8 cellular contexts compared by ENCODE assay signal in the genomic region with DNA sequence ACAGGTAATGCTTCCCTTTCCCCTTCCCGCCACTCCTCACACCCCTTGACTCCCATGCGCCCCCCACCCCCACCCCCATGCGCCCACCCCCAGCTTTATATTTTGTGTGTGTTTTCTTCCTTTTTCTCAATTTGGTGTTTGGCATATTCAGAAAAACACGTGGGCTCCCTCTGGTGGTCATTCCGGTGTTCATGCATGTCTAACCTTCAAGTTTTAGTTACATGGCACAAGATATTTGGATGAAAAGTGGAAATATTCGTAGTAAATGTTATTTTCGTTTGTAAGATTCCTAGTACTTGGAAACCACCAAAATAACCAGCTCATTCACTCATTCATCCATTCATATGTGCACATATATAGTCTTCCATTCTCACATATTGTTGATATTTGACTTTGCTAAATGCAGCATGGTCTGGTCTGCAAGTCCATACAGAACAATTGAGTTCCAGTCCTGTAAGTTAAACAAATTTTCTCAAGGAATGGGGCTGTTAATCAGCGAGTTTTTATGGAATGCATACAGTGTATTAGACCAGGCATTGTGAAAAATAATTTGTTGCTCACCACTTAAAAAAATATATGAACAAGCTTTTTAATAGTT.
DNase-seq lines count a peak whose midpoint lies in the region; ATAC-seq and TF ChIP-seq lines count a peak whose summit lies in the region.

No MANE protein-coding gene starts in this region.

- H3K4me3 Mint-ChIP-seq in activated CD8-positive, alpha-beta T cell treated with anti-CD3 and anti-CD28 coated beads for 36 hours = no peak overlapping the region
- H3K4me3 Mint-ChIP-seq in endothelial cell (ENCODE audit: unreplicated experiment) (no peak overlapping the region), nephron (peak overlapping the region in 2 of 3 experiments; percentile 1 to 4)

- peak; percentile 39 for TF ChIP-seq CTCF in GM13976 (IDR thresholded peaks at IDR 0.05; ENCODE audit: borderline replicate concordance, control extremely low read depth, extremely low read depth, insufficient read depth, missing control alignments)
- TF ChIP-seq CTCF in activated CD8-positive, alpha-beta T cell treated with anti-CD3 and anti-CD28 coated beads for 36 hours (IDR thresholded peaks at IDR 0.05) = peak; percentile 69
- peak; percentile 81 for TF ChIP-seq CTCF in endothelial cell (IDR thresholded peaks at IDR 0.05; ENCODE audit: unreplicated experiment)
- peak; percentile 60 to 71 (median 64) for TF ChIP-seq CTCF in nephron (IDR thresholded peaks at IDR 0.05; ENCODE audit: unreplicated experiment in 3 of 3)
- peak in 5 of 7 experiments; percentile 24 to 76 (median 56) for TF ChIP-seq CTCF in stomach (IDR thresholded peaks at IDR 0.05)

- H3K36me3 ChIP-seq in stomach = no peaks in the 10 kb centered on the region

- TF ChIP-seq EP300 in stomach (IDR thresholded peaks at IDR 0.05) = no peak

- intact Hi-C loops in activated CD8-positive, alpha-beta T cell treated with anti-CD3 and anti-CD28 coated beads for 36 hours (cut with micrococcal nuclease) = loop anchor here (2.0 kb wide), 2 partner anchors 67 to 125 kb away; no protein-coding TSS in a partner anchor
- intact Hi-C loops in stomach (cut with DNase I; ENCODE audit: low total_unique reads) = no loop called here

- H3K36me3 Mint-ChIP-seq in activated CD8-positive, alpha-beta T cell treated with anti-CD3 and anti-CD28 coated beads for 36 hours (ENCODE audit: low read depth) = no peaks in the 10 kb centered on the region
- H3K36me3 Mint-ChIP-seq in endothelial cell (ENCODE audit: low read depth, unreplicated experiment) = no peaks in the 10 kb centered on the region
- no peaks in the 10 kb centered on the region for H3K36me3 Mint-ChIP-seq in nephron (ENCODE audit: low read depth)

- H3K9me3 ChIP-seq in stomach = no peaks in the 10 kb centered on the region

- peaks cover 1% of the 10 kb centered on the region for H3K27me3 Mint-ChIP-seq in activated CD8-positive, alpha-beta T cell treated with anti-CD3 and anti-CD28 coated beads for 36 hours
- H3K27me3 Mint-ChIP-seq in endothelial cell (ENCODE audit: unreplicated experiment) (peaks cover 2% of the 10 kb centered on the region), nephron (ENCODE audit: low read depth) (no peaks in the 10 kb centered on the region)

- DNase-seq in ACHN (peak; percentile 61), GM13976 (ENCODE audit: low spot score) (peak; percentile 56), NCI-H526 (lab: John Stamatoyannopoulos, UW) (peak; percentile 33 to 80), endothelial cell (ENCODE audit: low spot score) (peak; percentile 78), stomach (peak; percentile 66)
- DNase-seq in activated CD8-positive, alpha-beta T cell treated with anti-CD3 and anti-CD28 coated beads for 36 hours = peak; percentile 86

- peak; percentile 74 for ATAC-seq in activated CD8-positive, alpha-beta T cell treated with anti-CD3 and anti-CD28 coated beads for 36 hours
- ATAC-seq in HG02571 (IDR thresholded peaks at IDR 0.05; ENCODE audit: unreplicated experiment) = no peak

- no peaks in the 10 kb centered on the region for H3K27me3 ChIP-seq in stomach

- peak overlapping the region in 2 of 4 donors; percentile 8 to 25 for H3K4me3 ChIP-seq in stomach

- in situ Hi-C loops in ACHN (cut with HindIII; ENCODE audit: low pct_ligation_motif_present, low pct_unique_long_range_greater_than_20kb, low sequenced_read_pairs) (no loop called here), GM13976 (cut with MboI; ENCODE audit: low sequenced_read_pairs, unreplicated experiment) (loop anchor here (5.0 kb wide), 1 partner anchor 70 kb away; no protein-coding TSS in a partner anchor)

- CTCF ChIA-PET in activated CD8-positive, alpha-beta T cell treated with anti-CD3 and anti-CD28 coated beads for 36 hours (lab: Charles Lee) = interaction anchor here (0.6 to 8.0 kb wide), 66 partner anchors 8 to 393 kb away, joined by 3 to 103 read pairs (median 5); no protein-coding TSS in a partner anchor

- H3K4me1 ChIP-seq in stomach = peaks cover 5 to 43% (median 24%) of the 10 kb centered on the region in 4 donors

- 0 to 3% (median 1%) methylated on average over 8 of the region's 8 CpGs for WGBS in stomach, 5 donors

- peaks cover 9% of the 10 kb centered on the region for H3K4me1 Mint-ChIP-seq in activated CD8-positive, alpha-beta T cell treated with anti-CD3 and anti-CD28 coated beads for 36 hours (ENCODE audit: low read depth)
- H3K4me1 Mint-ChIP-seq in endothelial cell (ENCODE audit: unreplicated experiment) (peaks cover 30% of the 10 kb centered on the region), nephron (peaks cover 40% of the 10 kb centered on the region)

- no peak for TF ChIP-seq POLR2A in stomach (IDR thresholded peaks at IDR 0.05)

- no peaks in the 10 kb centered on the region for H3K9me3 Mint-ChIP-seq in activated CD8-positive, alpha-beta T cell treated with anti-CD3 and anti-CD28 coated beads for 36 hours
- no peaks in the 10 kb centered on the region for H3K9me3 Mint-ChIP-seq in endothelial cell (ENCODE audit: unreplicated experiment)
- H3K9me3 Mint-ChIP-seq in nephron = no peaks in the 10 kb centered on the region

- peak overlapping the region in 4 of 5 donors; percentile 38 to 67 (median 62) for H3K27ac ChIP-seq in stomach

- POLR2A ChIA-PET in activated CD8-positive, alpha-beta T cell treated with anti-CD3 and anti-CD28 coated beads for 36 hours (lab: Charles Lee) = interaction anchor here (0.8 to 1.1 kb wide), 3 partner anchors 16 to 44 kb away, joined by 3 read pairs; no protein-coding TSS in a partner anchor

- H3K27ac Mint-ChIP-seq in activated CD8-positive, alpha-beta T cell treated with anti-CD3 and anti-CD28 coated beads for 36 hours = no peak overlapping the region
- H3K27ac Mint-ChIP-seq in endothelial cell (ENCODE audit: unreplicated experiment) (peak overlapping the region; percentile 72), nephron (peak overlapping the region in 2 of 3 experiments; percentile 5 to 37)

Comparison
In these comparisons a context has a peak if more than half of its experiments do, and no peak if none do; other contexts are left out.
1. H3K4me3 Mint-ChIP-seq: peak in nephron (2 of 3); none in activated CD8-positive, alpha-beta T cell treated with anti-CD3 and anti-CD28 coated beads for 36 hours (single experiment) and endothelial cell (single experiment).
2. Peak in every context shown above with its lines, with median percentiles within 50 percentile points of each other: DNase-seq and CTCF ChIP-seq.